In genomic region chr19:53892981-53893325, GRCh38 we compare ENCODE assay signal across 20 cellular contexts. TPM values are rescaled to one million over a fixed set of nuclear protein-coding genes. Genes with fewer than 3 reads are reported as not detected.
A peak's percentile ranks its signal among the peaks of the same experiment; 100 is the strongest.
DNase-seq lines count a peak whose midpoint lies in the region; ATAC-seq and TF ChIP-seq lines count a peak whose summit lies in the region.
"Had no signal": no experiment of that assay in that cellular context is flagged by ENCODE, and none has a peak within 500 bp of the region (broad histone marks: within the 10 kb centered on the region; RNA-seq: fewer than 3 reads in every experiment).

No MANE protein-coding gene starts in this region.

- no peak overlapping the region for H3K4me3 Mint-ChIP-seq in glutamatergic neuron (ENCODE audit: unreplicated experiment)
- H3K4me3 Mint-ChIP-seq: stimulated activated memory B cell treated with anti-CD40 and anti-IgM and Interleukin-4, amounts not matched to agents 10 μg/mL and 1 μg/mL and 100 μg/mL, for 72 hours had no signal

- peaks cover 7% of the 10 kb centered on the region for H3K36me3 Mint-ChIP-seq in glutamatergic neuron (ENCODE audit: unreplicated experiment)
- H3K36me3 Mint-ChIP-seq: stimulated activated memory B cell treated with anti-CD40 and anti-IgM and Interleukin-4, amounts not matched to agents 10 μg/mL and 1 μg/mL and 100 μg/mL, for 72 hours had no signal

- peaks cover 3% of the 10 kb centered on the region for H3K9me3 Mint-ChIP-seq in glutamatergic neuron (ENCODE audit: unreplicated experiment)

- H3K9me3 ChIP-seq in colonic mucosa = no peaks in the 10 kb centered on the region
- H3K9me3 ChIP-seq: adrenal gland had no signal

- TF ChIP-seq CTCF in glutamatergic neuron (IDR thresholded peaks at IDR 0.05; ENCODE audit: partially characterized antibody, unreplicated experiment) (no peak), colonic mucosa (IDR thresholded peaks at IDR 0.05) (no peak)

- no peak for ATAC-seq in HG02884 (IDR thresholded peaks at IDR 0.05; ENCODE audit: unreplicated experiment)
- ATAC-seq: stimulated activated memory B cell treated with anti-CD40 and anti-IgM and Interleukin-4, amounts not matched to agents 10 μg/mL and 1 μg/mL and 100 μg/mL, for 72 hours had no signal

- no peak overlapping the region for H3K27ac ChIP-seq in colonic mucosa
- H3K27ac ChIP-seq: adrenal gland, GM23248, VCaP had no signal

- peaks cover 4% of the 10 kb centered on the region for H3K27me3 Mint-ChIP-seq in glutamatergic neuron (ENCODE audit: unreplicated experiment)

- peaks cover 10% of the 10 kb centered on the region for H3K4me1 Mint-ChIP-seq in glutamatergic neuron (ENCODE audit: low read depth, unreplicated experiment)
- H3K4me1 Mint-ChIP-seq: stimulated activated memory B cell treated with anti-CD40 and anti-IgM and Interleukin-4, amounts not matched to agents 10 μg/mL and 1 μg/mL and 100 μg/mL, for 72 hours had no signal

- no peak overlapping the region for H3K4me3 ChIP-seq in colonic mucosa
- H3K4me3 ChIP-seq: adrenal gland, GM23248 had no signal

- DNase-seq in D341Med (ENCODE audit: low spot score) (peak; percentile 67), HEK293T (ENCODE audit: extremely low spot score) (peak; percentile 62), RPMI8226 (peak; percentile 51), glutamatergic neuron (peak; percentile 53), colonic mucosa (no peak), midbrain (lab: John Stamatoyannopoulos, UW) (no peak), NCI-H510A (lab: John Stamatoyannopoulos, UW) (no peak)
- DNase-seq: activated CD8-positive, alpha-beta memory T cell treated with anti-CD3 and anti-CD28 coated beads for 24 hours; adrenal gland; GM23248; hippocampal formation; kidney glomerular epithelial cell; NCI-H1694 treated with DMSO at 0.1 percent for 48 hours; NCI-H446 treated with DMSO at 0.1 percent for 48 hours; retina; trophoblast cell had no signal

- no peaks in the 10 kb centered on the region for H3K4me1 ChIP-seq in colonic mucosa
- H3K4me1 ChIP-seq: adrenal gland had no signal

- CTCF ChIA-PET in HEK293T (lab: Yijun Ruan, JAX) = interaction anchor here (0.5 kb wide), 1 partner anchor 136 kb away, joined by 3 read pairs; no protein-coding TSS in a partner anchor

- no peak overlapping the region for H3K9ac ChIP-seq in colonic mucosa (ENCODE audit: low read depth in 2 of 2, low read length in 2 of 2)
- H3K9ac ChIP-seq: GM23248 had no signal

- H3K27ac Mint-ChIP-seq in glutamatergic neuron (ENCODE audit: unreplicated experiment) = no peak overlapping the region
- H3K27ac Mint-ChIP-seq: stimulated activated memory B cell treated with anti-CD40 and anti-IgM and Interleukin-4, amounts not matched to agents 10 μg/mL and 1 μg/mL and 100 μg/mL, for 72 hours had no signal

- POLR2A ChIA-PET in HEK293T (lab: Yijun Ruan, JAX) = interaction anchor here (2.5 kb wide), 1 partner anchor 14 kb away, joined by 7 read pairs; no protein-coding TSS in a partner anchor

- intact Hi-C loops in colonic mucosa (cut with DNase I) = no loop called here

- H3K27me3 ChIP-seq in colonic mucosa = no peaks in the 10 kb centered on the region

- no peaks in the 10 kb centered on the region for H3K36me3 ChIP-seq in colonic mucosa
- H3K36me3 ChIP-seq: adrenal gland had no signal

TF ChIP-seq in HEK293T, 16 proteins besides CTCF, POLR2A, EP300 and RAD21:
- TF ChIP-seq HDGF (IDR thresholded peaks at IDR 0.05; ENCODE audit: borderline replicate concordance) = no peak
- no peak for TF ChIP-seq NFRKB (IDR thresholded peaks at IDR 0.05)
- TF ChIP-seq SUZ12 (IDR thresholded peaks at IDR 0.05) = peak; percentile 85
- no peak for TF ChIP-seq FOXM1 (IDR thresholded peaks at IDR 0.05; ENCODE audit: borderline replicate concordance)
- TF ChIP-seq TARDBP (IDR thresholded peaks at IDR 0.05) = no peak
- no peak for TF ChIP-seq BHLHE40 (IDR thresholded peaks at IDR 0.05; ENCODE audit: borderline replicate concordance)
- no peak for TF ChIP-seq ELF4 (IDR thresholded peaks at IDR 0.05)
- no peak for TF ChIP-seq FOXK2 (IDR thresholded peaks at IDR 0.05)
- TF ChIP-seq L3MBTL2 (conservative IDR thresholded peaks at IDR 0.05) = peak; percentile 39
- TF ChIP-seq PKNOX1 (IDR thresholded peaks at IDR 0.05) = no peak
- TF ChIP-seq ZNF384 (IDR thresholded peaks at IDR 0.05) = no peak
- no peak for TF ChIP-seq ARNT (IDR thresholded peaks at IDR 0.05)
- no peak for TF ChIP-seq LEF1 (IDR thresholded peaks at IDR 0.05; ENCODE audit: borderline replicate concordance)
- no peak for TF ChIP-seq FOXA1 (IDR thresholded peaks at IDR 0.05)

RNA-seq across cellular contexts. Expression of gene PRKCG, which starts 11.0 kb away (rescaled TPM):
- total RNA-seq in glutamatergic neuron (ENCODE audit: unreplicated experiment) (33.1 TPM), colonic mucosa (under 1 TPM; 0.08 to 0.22 TPM)
- total RNA-seq: adrenal gland, cardiac septum, GM23248 had no signal

RNA-seq across cellular contexts. Expression of gene CACNG7, which starts 16.1 kb away (rescaled TPM):
- total RNA-seq in glutamatergic neuron (ENCODE audit: unreplicated experiment) = 60.4 TPM
- total RNA-seq in colonic mucosa = under 1 TPM in 1 of 2 donors, not detected in 1; 0.16 TPM
- total RNA-seq: cardiac septum, GM23248 had no signal

RNA-seq across cellular contexts. Expression of gene MYADM, which starts 25.3 kb away (rescaled TPM):
- total RNA-seq in glutamatergic neuron (ENCODE audit: unreplicated experiment) (61.5 TPM), colonic mucosa (100 to 1,000 TPM in 1 of 2 donors, 10 to 100 TPM in 1; 80.5 to 110 TPM)

Comparison
In these comparisons a context has a peak if more than half of its experiments do, and no peak if none do; other contexts are left out.
1. DNase-seq: peak in D341Med (single experiment), HEK293T (single experiment), RPMI8226 (single experiment) and glutamatergic neuron (single experiment); none in colonic mucosa (single experiment), midbrain (single experiment) and NCI-H510A (single experiment).
2. RNA of gene PRKCG, which starts 11.0 kb away (total RNA-seq): 33.1 TPM in glutamatergic neuron (single experiment); 0.08 to 0.22 TPM in colonic mucosa; every median in the first group is over 10 times any median in the second.
3. RNA of gene CACNG7, which starts 16.1 kb away (total RNA-seq): 60.4 TPM in glutamatergic neuron (single experiment); 0.16 TPM in colonic mucosa; every median in the first group is over 10 times any median in the second.